Comparison of ENCODE assay signal across 1 cellular context in genomic region chr9:35481347-35481975, GRCh38.
TF ChIP-seq lines count a peak whose summit lies in the region.

No MANE protein-coding gene starts in this region.

TF ChIP-seq in GM23338, 12 proteins besides CTCF, POLR2A, EP300 and RAD21 (continued from another document):
- no peak for TF ChIP-seq ZNF462 (CRISPR knock-in tag; IDR thresholded peaks at IDR 0.05)
- TF ChIP-seq ZNF114 (CRISPR knock-in tag; IDR thresholded peaks at IDR 0.05): no peak
- no peak for TF ChIP-seq CREB1 (CRISPR knock-in tag; IDR thresholded peaks at IDR 0.05; ENCODE audit: low read depth)
TF ChIP-seq in GM23338: peak in this region for 0.
